25 cellular contexts compared by ENCODE assay signal in genomic region chr15:92779874-92780273, GRCh38.
"Had no signal": no experiment of that assay in that cellular context is flagged by ENCODE, and none has a peak within 500 bp of the region (broad histone marks: within the 10 kb centered on the region; RNA-seq: fewer than 3 reads in every experiment).

No MANE protein-coding gene starts in this region.

- FAIRE-seq: endometrium, islet of Langerhans, keratinocyte had no signal

- H3K4me1 ChIP-seq: colonic mucosa, esophagus squamous epithelium, gastrocnemius medialis, heart right ventricle, left lung, lower lobe of right lung had no signal

- H3K4me1 Mint-ChIP-seq: endodermal cell had no signal

- H3K36me3 ChIP-seq: colonic mucosa, gastrocnemius medialis, lower lobe of right lung had no signal

- H3K4me3 Mint-ChIP-seq: dendritic cell treated with granulocyte-macrophage colony-stimulating factor and Interleukin-4, amounts not matched to agents 40 ng/mL and 50 ng/mL, for 4 days; effector memory CD8-positive, alpha-beta T cell; endodermal cell had no signal

- H3K9me3 ChIP-seq: colonic mucosa, gastrocnemius medialis had no signal

- ATAC-seq: effector memory CD8-positive, alpha-beta T cell; esophagus mucosa; gastrocnemius medialis; heart right ventricle; left cardiac atrium; left lung; left ventricle myocardium superior; lower lobe of right lung had no signal

- H3K27me3 ChIP-seq: colonic mucosa, esophagus squamous epithelium, gastrocnemius medialis, heart right ventricle, left lung had no signal

- H3K27ac Mint-ChIP-seq: dendritic cell treated with granulocyte-macrophage colony-stimulating factor and Interleukin-4, amounts not matched to agents 40 ng/mL and 50 ng/mL, for 4 days; endodermal cell had no signal

- H3K27me3 Mint-ChIP-seq: dendritic cell treated with granulocyte-macrophage colony-stimulating factor and Interleukin-4, amounts not matched to agents 40 ng/mL and 50 ng/mL, for 4 days; effector memory CD8-positive, alpha-beta T cell had no signal

- DNase-seq: colonic mucosa; cortex of kidney; effector CD8-positive, alpha-beta T cell; effector memory CD8-positive, alpha-beta T cell; endodermal cell; erythroblast; esophagus squamous epithelium; foreskin fibroblast; foreskin melanocyte; gastrocnemius medialis; glutamatergic neuron; heart right ventricle; hippocampal formation; left cardiac atrium; left lung; left ventricle myocardium superior; lower lobe of right lung; mesendoderm; midbrain had no signal

- H3K27ac ChIP-seq: colonic mucosa, epithelial cell of prostate, esophagus squamous epithelium, gastrocnemius medialis, heart right ventricle, left lung, lower lobe of right lung had no signal

- H3K4me3 ChIP-seq: colonic mucosa, esophagus squamous epithelium, gastrocnemius medialis, heart right ventricle, left lung, lower lobe of right lung had no signal
